ENCODE assay signal across 6 cellular contexts in the genomic region with DNA sequence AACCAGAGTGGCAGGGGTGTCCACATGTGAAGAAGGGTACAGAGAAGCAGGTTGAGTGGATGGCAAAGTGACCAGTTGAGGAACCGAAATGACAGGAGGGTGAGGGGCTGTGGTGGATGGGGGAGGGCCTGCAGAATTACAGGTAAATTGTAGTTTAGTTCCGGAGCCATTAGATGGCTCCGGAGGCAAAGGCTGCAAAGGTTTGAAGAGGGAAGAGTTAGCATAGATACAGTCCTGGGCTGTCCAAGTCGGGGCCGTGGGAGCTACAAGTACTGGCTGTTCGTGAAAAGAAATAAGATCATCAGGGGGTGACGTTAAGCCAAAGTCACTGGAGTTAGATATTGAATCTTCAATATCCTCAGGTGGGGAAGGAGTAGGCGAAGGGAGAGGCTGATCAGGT. TPM values are rescaled to one million over a fixed set of nuclear protein-coding genes. Genes with fewer than 3 reads are reported as not detected.
"Had no signal": no experiment of that assay in that cellular context is flagged by ENCODE, and none has a peak within 500 bp of the region (broad histone marks: within the 10 kb centered on the region; RNA-seq: fewer than 3 reads in every experiment).

No MANE protein-coding gene starts in this region.

RNA-seq across cellular contexts. Expression of a gene that starts 5.9 kb away (rescaled TPM):
- total RNA-seq: activated CD4-positive, alpha-beta T cell treated with anti-CD3 and anti-CD28 coated beads, Interleukin-2, amount 10 ng/mL, durations not matched to agents 24 days and 14 days; activated CD8-positive, alpha-beta T cell treated with anti-CD3 and anti-CD28 coated beads, Interleukin-2, amount 10 ng/mL, durations not matched to agents 7 days and 5 days; activated naive CD8-positive, alpha-beta T cell treated with anti-CD3 and anti-CD28 coated beads, Interleukin-2, amount 10 ng/mL, durations not matched to agents 7 days and 5 days; activated T-helper 2 cell treated with anti-CD3 and anti-CD28 coated beads, Interferon-gamma antibody, Interleukin-2, Interleukin-4, amounts not matched to agents 10 μg/mL and 5 μg/mL and 100 μg/mL, durations not matched to agents 14 hours and 24 hours and 36 hours; cardiac septum; Right ventricle myocardium superior had no signal
